In the genomic region with DNA sequence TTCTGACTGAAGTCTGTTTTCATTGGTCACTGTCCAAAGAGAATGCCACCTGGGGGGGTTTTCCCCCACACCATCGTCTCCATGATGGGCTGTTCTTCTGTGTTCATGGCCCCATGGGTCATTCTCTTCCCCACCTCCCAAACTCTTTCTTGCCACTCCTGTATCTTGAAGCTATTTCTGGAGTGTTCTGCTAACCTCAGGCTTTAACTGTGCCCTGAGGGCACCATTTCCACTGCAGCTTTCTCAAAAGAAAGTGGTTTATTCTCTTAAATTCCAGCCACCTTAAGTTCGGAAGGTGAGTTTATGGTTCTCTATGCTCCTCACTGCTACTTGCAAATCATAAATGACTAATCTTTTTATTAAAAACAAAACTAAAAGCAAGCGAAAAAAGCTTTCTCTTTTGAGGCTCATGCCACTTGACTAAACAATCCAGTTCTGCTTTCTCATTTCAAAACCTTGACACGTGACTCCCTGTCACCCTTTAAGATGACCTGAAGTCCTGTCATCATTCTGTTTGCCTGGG, we compare ENCODE assay signal across 9 cellular contexts. TPM values are rescaled to one million over a fixed set of nuclear protein-coding genes. Genes with fewer than 3 reads are reported as not detected.
DNase-seq lines count a peak whose midpoint lies in the region; ATAC-seq and TF ChIP-seq lines count a peak whose summit lies in the region.
"Had no signal": no experiment of that assay in that cellular context is flagged by ENCODE, and none has a peak within 500 bp of the region (broad histone marks: within the 10 kb centered on the region; RNA-seq: fewer than 3 reads in every experiment).

No MANE protein-coding gene starts in this region.

- H3K9me3 Mint-ChIP-seq in IgD-negative memory B cell, result peaks cover 0 to 1% (median 0%) of the 10 kb centered on the region in 3 donors
- H3K9me3 Mint-ChIP-seq in MCF 10A (ENCODE audit: unreplicated experiment), result no peaks in the 10 kb centered on the region

- peak; percentile 92 for ATAC-seq in GM18498 (IDR thresholded peaks at IDR 0.05; ENCODE audit: unreplicated experiment)
- ATAC-seq in GM21526 (IDR thresholded peaks at IDR 0.05; ENCODE audit: low FRiP score, unreplicated experiment), result peak; percentile 91

- intact Hi-C loops in MCF 10A (cut with micrococcal nuclease), result no loop called here

- H3K27me3 Mint-ChIP-seq in IgD-negative memory B cell (no peaks in the 10 kb centered on the region), MCF 10A (ENCODE audit: insufficient read depth, unreplicated experiment) (peaks cover 2% of the 10 kb centered on the region)

- H3K4me1 Mint-ChIP-seq in IgD-negative memory B cell, result peaks cover 7 to 15% (median 14%) of the 10 kb centered on the region in 3 donors
- H3K4me1 Mint-ChIP-seq in MCF 10A (ENCODE audit: insufficient read depth, unreplicated experiment), result no peaks in the 10 kb centered on the region

- H3K27ac Mint-ChIP-seq in IgD-negative memory B cell (peak overlapping the region; percentile 80 to 96 (median 90)), MCF 10A (ENCODE audit: low read depth, unreplicated experiment) (no peak overlapping the region)

- CTCF ChIA-PET in MCF 10A (lab: Yijun Ruan, JAX), result no interaction called here

- POLR2A ChIA-PET in MCF 10A (lab: Yijun Ruan, JAX), result no interaction called here

- H3K4me3 Mint-ChIP-seq in IgD-negative memory B cell (peak overlapping the region; percentile 71 to 91 (median 84)), MCF 10A (ENCODE audit: unreplicated experiment) (no peak overlapping the region)

- H3K36me3 Mint-ChIP-seq in IgD-negative memory B cell (no peaks in the 10 kb centered on the region), MCF 10A (ENCODE audit: insufficient read depth, unreplicated experiment) (no peaks in the 10 kb centered on the region)

- no peak for TF ChIP-seq CTCF in MCF 10A (IDR thresholded peaks at IDR 0.05; ENCODE audit: unreplicated experiment)

- DNase-seq in globus pallidus (ENCODE audit: low spot score) (peak; percentile 21), glomerular visceral epithelial cell (ENCODE audit: extremely low spot score) (no peak), GOT3 (lab: John Stamatoyannopoulos, UW) (no peak), NCI-H1105 treated with DMSO at 0.1 percent for 48 hours (lab: John Stamatoyannopoulos, UW) (no peak), MCF 10A (ENCODE audit: unreplicated experiment) (no peak)

- BruUV-seq in MCF 10A (replicated peaks; lab: Mats Ljungman, UMichigan), result no TSS peak

RNA-seq across cellular contexts. Expression of a gene that starts 7.4 kb away (rescaled TPM):
- 66.4 TPM for polyA plus RNA-seq in IgD-negative memory B cell
- total RNA-seq in MCF 10A (2022), result not detected in 2 replicates
- total RNA-seq: endothelial cell of umbilical vein had no signal
- polyA plus RNA-seq: endothelial cell of umbilical vein had no signal
